In genomic region chr19:17389957-17390664, GRCh38 we compare ENCODE assay signal across 9 cellular contexts. TPM values are rescaled to one million over a fixed set of nuclear protein-coding genes. Genes with fewer than 3 reads are reported as not detected.
DNase-seq lines count a peak whose midpoint lies in the region; ATAC-seq, FAIRE-seq and TF ChIP-seq lines count a peak whose summit lies in the region.
"Had no signal": no experiment of that assay in that cellular context is flagged by ENCODE, and none has a peak within 500 bp of the region (broad histone marks: within the 10 kb centered on the region; RNA-seq: fewer than 3 reads in every experiment).

No MANE protein-coding gene starts in this region.

- no peak overlapping the region for H4K5ac ChIP-seq in H1 (ENCODE audit: insufficient read length, low read depth, low read length)

- H3K4ac ChIP-seq in H1 (replicated peaks; ENCODE audit: insufficient read length, low read depth, low read length): no peak overlapping the region
- no peak overlapping the region for H3K4ac ChIP-seq in neuronal stem cell (ENCODE audit: low read length)

- FAIRE-seq in H1 (lab: Jason Lieb, UNC) (no peak), RCC 7860 (lab: Jason Lieb, UNC) (no peak)

- peak overlapping the region; percentile 16 for H4K8ac ChIP-seq in H1 (ENCODE audit: extremely low read depth, insufficient read depth, low read length)
- no peak overlapping the region for H4K8ac ChIP-seq in neuronal stem cell (ENCODE audit: low read depth, low read length)

- H3K79me2 ChIP-seq in DOHH2 (ENCODE audit: control insufficient read depth, low read length) (no peaks in the 10 kb centered on the region), H1 (ENCODE audit: control insufficient read depth in 1 of 2, insufficient read depth in 2 of 2, low read length in 2 of 2) (no peaks in the 10 kb centered on the region)

- no peak for TF ChIP-seq POLR2A in H1 (IDR thresholded peaks at IDR 0.05; ENCODE audit: control extremely low read depth in 1 of 2, low read depth in 2 of 2, low read length in 2 of 2)

- in situ Hi-C loops in KBM-7 (cut with MboI; ENCODE audit: low pct_unique_long_range_greater_than_20kb, low sequenced_read_pairs): no loop called here

- no peaks in the 10 kb centered on the region for H3K9me3 ChIP-seq in DOHH2 (ENCODE audit: control insufficient read depth, insufficient read depth, low read length)
- no peaks in the 10 kb centered on the region for H3K9me3 ChIP-seq in H1 (ENCODE audit: insufficient read depth in 2 of 2, low read depth in 1 of 2, low read length in 1 of 2)
- H3K9me3 ChIP-seq in neuronal stem cell (replicated peaks in 1 of 2; ENCODE audit: control insufficient read depth in 2 of 2, insufficient read depth in 1 of 2, low read depth in 1 of 2, low read length in 2 of 2): peaks cover 0 to 5% of the 10 kb centered on the region in 2 donors

- H3K4me3 ChIP-seq in DOHH2 (ENCODE audit: low read length) (peak overlapping the region; percentile 53), H1 (ENCODE audit: extremely low read depth in 1 of 4, insufficient read depth in 2 of 4, low read depth in 3 of 4, low read length in 4 of 4) (peak overlapping the region; percentile 58 to 75 (median 72)), neuronal stem cell (ENCODE audit: low read length in 2 of 2) (peak overlapping the region; percentile 47 to 75)

- ATAC-seq in HG03095 (IDR thresholded peaks at IDR 0.05; ENCODE audit: unreplicated experiment): no peak

- H4K91ac ChIP-seq in H1 (replicated peaks; ENCODE audit: insufficient read length, low read length): no peak overlapping the region
- no peak overlapping the region for H4K91ac ChIP-seq in neuronal stem cell (ENCODE audit: low read depth, low read length, poor library complexity)

- H3K79me1 ChIP-seq in H1 (ENCODE audit: low read depth, low read length) (no peaks in the 10 kb centered on the region), neuronal stem cell (ENCODE audit: low read depth, low read length) (peaks cover 1% of the 10 kb centered on the region)

- TF ChIP-seq RAD21 in H1 (IDR thresholded peaks at IDR 0.05 in 1 of 2, conservative IDR thresholded peaks at IDR 0.05 in 1 of 2; ENCODE audit: low read depth in 2 of 2, low read length in 2 of 2): no peak

- no peak overlapping the region for H2BK15ac ChIP-seq in H1 (ENCODE audit: low read length)
- H2BK15ac ChIP-seq in neuronal stem cell (ENCODE audit: low read length): no peak overlapping the region

- CTCF ChIA-PET in RWPE1 (lab: Yijun Ruan, JAX): interaction anchor here (0.6 to 2.0 kb wide), 7 partner anchors 32 to 217 kb away, joined by 3 to 7 read pairs (median 3); no protein-coding TSS in a partner anchor
- CTCF ChIA-PET in H1 (lab: Charles Lee; ENCODE audit: partially characterized antibody): interaction anchor here (0.7 to 13.5 kb wide), 26 partner anchors 10 to 216 kb away, joined by 3 to 153 read pairs (median 4); partner anchors contain the start of gene MVB12A

- peak overlapping the region; percentile 66 for H3K4me2 ChIP-seq in DOHH2 (ENCODE audit: low read length)
- H3K4me2 ChIP-seq in H1 (ENCODE audit: insufficient read depth in 1 of 2, low read depth in 2 of 2, low read length in 2 of 2): peak overlapping the region; percentile 92 to 98
- H3K4me2 ChIP-seq in neuronal stem cell (ENCODE audit: insufficient read depth, low read length, poor library complexity, severe bottlenecking): peak overlapping the region; percentile 85

- no peak overlapping the region for H3K56ac ChIP-seq in H1 (replicated peaks; ENCODE audit: insufficient read length, low read depth, low read length)

- H3K9ac ChIP-seq in H1 (replicated peaks in 1 of 4; ENCODE audit: extremely low read depth in 1 of 4, low read depth in 3 of 4, low read length in 3 of 4) (no peak overlapping the region), neuronal stem cell (ENCODE audit: low read depth, low read length, poor library complexity) (peak overlapping the region; percentile 71)

- DNase-seq in RWPE1 (ENCODE audit: low spot score) (no peak), H1 (ENCODE audit: low read depth in 1 of 2, low spot score in 2 of 2) (no peak), neuronal stem cell (ENCODE audit: low spot score) (no peak), DMS53 treated with DMSO at 0.1 percent for 48 hours (lab: John Stamatoyannopoulos, UW; ENCODE audit: unreplicated experiment) (no peak), KBM-7 (no peak), RCC 7860 (ENCODE audit: low spot score) (no peak)

- no peak overlapping the region; the same call in 1 of the 2 replicates for H2BK5ac ChIP-seq in H1 (ENCODE audit: low read depth, low read length)
- peak overlapping the region; percentile 42 for H2BK5ac ChIP-seq in neuronal stem cell (ENCODE audit: low read length)

- H3K27me3 ChIP-seq in DOHH2 (ENCODE audit: control insufficient read depth, low read length) (0 out of 2 replicates have a peak, but pooled peaks cover 2% of the 10 kb centered on the region), H1 (replicated peaks in 1 of 4; ENCODE audit: control insufficient read depth in 3 of 4, extremely low read depth in 1 of 4, insufficient read depth in 3 of 4, low read length in 3 of 4) (peaks cover 0 to 5% (median 0%) of the 10 kb centered on the region in 4 experiments; a peak in 2 of 7 replicates), neuronal stem cell (ENCODE audit: control insufficient read depth in 3 of 3, insufficient read depth in 3 of 3, low read depth in 1 of 3, low read length in 3 of 3) (peaks cover 0 to 8% (median 5%) of the 10 kb centered on the region in 3 experiments)

- peaks cover under 1% of the 10 kb centered on the region for H3K36me3 ChIP-seq in DOHH2 (ENCODE audit: control insufficient read depth, low read length)
- H3K36me3 ChIP-seq in H1 (ENCODE audit: control insufficient read depth in 2 of 4, insufficient read depth in 4 of 4, low read length in 3 of 4): no peaks in the 10 kb centered on the region
- no peaks in the 10 kb centered on the region for H3K36me3 ChIP-seq in neuronal stem cell (replicated peaks in 1 of 2; ENCODE audit: control insufficient read depth in 2 of 2, insufficient read depth in 2 of 2, low read length in 2 of 2)

- TF ChIP-seq CTCF in DOHH2 (IDR thresholded peaks at IDR 0.05; ENCODE audit: low read depth, low read length, poor library complexity, severe bottlenecking): no peak
- no peak for TF ChIP-seq CTCF in RWPE1 (conservative IDR thresholded peaks at IDR 0.05; ENCODE audit: low read depth)
- TF ChIP-seq CTCF in H1 (IDR thresholded peaks at IDR 0.05; ENCODE audit: control extremely low read depth in 1 of 3, insufficient read depth in 1 of 3, low read depth in 1 of 3, low read length in 3 of 3): peak in 2 of 3 experiments; percentile 34 to 46; a peak in 2 of 4 replicates

- H3K9me2 ChIP-seq in DOHH2 (replicated peaks; ENCODE audit: control insufficient read depth, low read length): no peaks in the 10 kb centered on the region

- peak overlapping the region; percentile 47 for H2BK120ac ChIP-seq in H1 (replicated peaks; ENCODE audit: low read depth, low read length)
- H2BK120ac ChIP-seq in neuronal stem cell (ENCODE audit: low read depth, low read length): no peak overlapping the region

- H2AK5ac ChIP-seq in H1 (ENCODE audit: low read depth, low read length) (no peak overlapping the region), neuronal stem cell (ENCODE audit: low read depth, low read length) (peak overlapping the region; percentile 64)

- no peak for TF ChIP-seq EP300 in H1 (IDR thresholded peaks at IDR 0.05; ENCODE audit: borderline replicate concordance in 1 of 2, low read depth in 2 of 2, low read length in 2 of 2)

- H3K18ac ChIP-seq in H1 (ENCODE audit: extremely low read depth, low read length) (peak overlapping the region; percentile 51; the same call in 1 of the 2 replicates), neuronal stem cell (ENCODE audit: low read length) (peak overlapping the region; percentile 78)

- H2BK12ac ChIP-seq in H1 (ENCODE audit: low read depth, low read length) (no peak overlapping the region; the same call in 1 of the 2 replicates), neuronal stem cell (ENCODE audit: low read length) (no peak overlapping the region)

- POLR2A ChIA-PET in RWPE1 (lab: Yijun Ruan, JAX; ENCODE audit: low non-redundant PET) (interaction anchor here (0.6 kb wide), 1 partner anchor 37 kb away, joined by 4 read pairs; no protein-coding TSS in a partner anchor), H1 (lab: Charles Lee; ENCODE audit: partially characterized antibody) (interaction anchor here (0.7 to 2.2 kb wide), 4 partner anchors 35 to 142 kb away, joined by 3 to 8 read pairs (median 4); no protein-coding TSS in a partner anchor)

- H4K20me1 ChIP-seq in DOHH2 (ENCODE audit: control insufficient read depth, insufficient read depth, low read depth, low read length): no peaks in the 10 kb centered on the region
- no peaks in the 10 kb centered on the region for H4K20me1 ChIP-seq in H1 (replicated peaks in 1 of 2; ENCODE audit: control insufficient read depth in 1 of 2, insufficient read depth in 2 of 2, low read length in 2 of 2)

- H3K4me1 ChIP-seq in DOHH2 (ENCODE audit: control insufficient read depth, low read length) (peaks cover 21% of the 10 kb centered on the region), H1 (replicated peaks in 1 of 4; ENCODE audit: control insufficient read depth in 3 of 4, insufficient read depth in 4 of 4, low read length in 3 of 4) (peaks cover 0 to 9% (median 4%) of the 10 kb centered on the region in 4 experiments; a peak in 5 of 7 replicates), neuronal stem cell (ENCODE audit: control insufficient read depth in 2 of 2, insufficient read depth in 1 of 2, low read depth in 1 of 2, low read length in 2 of 2) (peaks cover 3 to 4% of the 10 kb centered on the region in 2 donors)

- no peak overlapping the region for H3K23ac ChIP-seq in H1 (ENCODE audit: insufficient read length)
- peak overlapping the region; percentile 5 for H3K23ac ChIP-seq in neuronal stem cell (ENCODE audit: low read depth, low read length, poor library complexity)

- H3K27ac ChIP-seq in DOHH2 (ENCODE audit: low read depth, low read length) (no peak overlapping the region), RWPE1 (peak overlapping the region; percentile 30; the same call in 1 of the 2 replicates), H1 (ENCODE audit: low read depth, low read length) (no peak overlapping the region), neuronal stem cell (replicated peaks; ENCODE audit: low read length) (peak overlapping the region; percentile 66)

- no peak overlapping the region for H3K14ac ChIP-seq in H1 (ENCODE audit: insufficient read length)
- no peak overlapping the region for H3K14ac ChIP-seq in neuronal stem cell (ENCODE audit: low read length)

- peaks cover 11% of the 10 kb centered on the region for H3K23me2 ChIP-seq in H1 (ENCODE audit: low read depth, low read length)

- WGBS in H1 (ENCODE audit: extremely low coverage in 1 of 2, insufficient coverage in 1 of 2, insufficient read length in 1 of 2, insufficient replicate concordance in 2 of 2, low coverage in 1 of 2, low lambda C conversion rate in 2 of 2, missing lambda C conversion rate in 1 of 2), 2 experiments: 8% methylated on average over 37 of the region's 37 CpGs; no CpG with 5 or more reads in 1 of the 2 experiments
- WGBS in neuronal stem cell (ENCODE audit: extremely low coverage in 2 of 2, insufficient read length in 2 of 2, insufficient replicate concordance in 1 of 2), 2 donors: no CpG with 5 or more reads among the region's 37 CpGs

- H3F3A ChIP-seq in DOHH2 (ENCODE audit: control insufficient read depth, insufficient read depth): peaks cover 8% of the 10 kb centered on the region

- H2BK20ac ChIP-seq in H1 (ENCODE audit: low read length): no peak overlapping the region

- H2AFZ ChIP-seq in H1 (ENCODE audit: low read length): peak overlapping the region; percentile 63; the same call in 1 of the 2 replicates
- H2AFZ ChIP-seq in neuronal stem cell (ENCODE audit: low read length): peak overlapping the region; percentile 92

RNA-seq across cellular contexts. Expression of gene CCDC194, which starts 3.9 kb away (rescaled TPM):
- not detected in 2 replicates for total RNA-seq in H1 (2021; fragmentation: NEBNext Ultra II Directional; extraction: Animal tissue kit (Norgen Biotek cat#: 25700))
- polyA plus RNA-seq in H1 (2011; rRNA removed): 0.33 and 0.74 TPM in 2 replicates
- 0.54 TPM for polyA plus RNA-seq in H1 (2011; cell fraction: cytosol; rRNA removed)
- 1.4 TPM for polyA plus RNA-seq in H1 (2011; cell fraction: nucleus; rRNA removed)
- 0.20 to 0.72 TPM (median 0.42 TPM) in 3 of 4 replicates, not detected in the other for polyA plus RNA-seq in H1 (2012, experiment 1 of 2)
- polyA plus RNA-seq in H1 (2012, experiment 2 of 2): not detected
- 0.18 TPM for polyA plus RNA-seq in H1 (2013, experiment 1 of 2)
- 0.17 TPM for polyA plus RNA-seq in H1 (2013, experiment 2 of 2)
- polyA minus RNA-seq in H1 (2011; rRNA and poly(A)+ RNA removed): 0.22 and 0.54 TPM in 2 replicates
- polyA minus RNA-seq in H1 (2011; cell fraction: cytosol; rRNA and poly(A)+ RNA removed): not detected
- 1.4 TPM for polyA minus RNA-seq in H1 (2011; cell fraction: nucleus; rRNA and poly(A)+ RNA removed)
- polyA plus RNA-seq in neuronal stem cell (2013, experiment 1 of 2): 0.82 TPM
- polyA plus RNA-seq in neuronal stem cell (2013, experiment 2 of 2): 0.76 TPM
- total RNA-seq: dermis microvascular lymphatic vessel endothelial cell had no signal

RNA-seq across cellular contexts. Expression of gene PLVAP, which starts 13.0 kb away (rescaled TPM):
- total RNA-seq in H1 (2021; fragmentation: NEBNext Ultra II Directional; extraction: Animal tissue kit (Norgen Biotek cat#: 25700)): 0.27 TPM in 1 of 2 replicates, not detected in the other
- 0.32 and 0.35 TPM in 2 replicates for polyA plus RNA-seq in H1 (2011; rRNA removed)
- 0.10 TPM for polyA plus RNA-seq in H1 (2011; cell fraction: cytosol; rRNA removed)
- polyA plus RNA-seq in H1 (2011; cell fraction: nucleus; rRNA removed): 0.53 TPM
- polyA plus RNA-seq in H1 (2012, experiment 1 of 2): 0.12 to 1.2 TPM (median 0.67 TPM) in 4 replicates
- polyA plus RNA-seq in H1 (2012, experiment 2 of 2): 0.41 TPM
- polyA plus RNA-seq in H1 (2013, experiment 1 of 2): 0.08 TPM
- 0.06 TPM for polyA plus RNA-seq in H1 (2013, experiment 2 of 2)
- not detected in 2 replicates for polyA minus RNA-seq in H1 (2011; rRNA and poly(A)+ RNA removed)
- polyA minus RNA-seq in H1 (2011; cell fraction: cytosol; rRNA and poly(A)+ RNA removed): not detected
- polyA minus RNA-seq in H1 (2011; cell fraction: nucleus; rRNA and poly(A)+ RNA removed): not detected
- 0.21 TPM for polyA plus RNA-seq in neuronal stem cell (2013, experiment 1 of 2)
- 0.35 TPM for polyA plus RNA-seq in neuronal stem cell (2013, experiment 2 of 2)

RNA-seq across cellular contexts. Expression of gene BST2, which starts 15.3 kb away (rescaled TPM):
- 16.8 and 18.1 TPM in 2 replicates for total RNA-seq in H1 (2021; fragmentation: NEBNext Ultra II Directional; extraction: Animal tissue kit (Norgen Biotek cat#: 25700))
- 72.8 and 117 TPM in 2 replicates for polyA plus RNA-seq in H1 (2011; rRNA removed)
- polyA plus RNA-seq in H1 (2011; cell fraction: cytosol; rRNA removed): 114 TPM
- polyA plus RNA-seq in H1 (2011; cell fraction: nucleus; rRNA removed): 72.3 TPM
- 50.2 to 77.7 TPM (median 65.9 TPM) in 4 replicates for polyA plus RNA-seq in H1 (2012, experiment 1 of 2)
- 123 TPM for polyA plus RNA-seq in H1 (2012, experiment 2 of 2)
- polyA plus RNA-seq in H1 (2013, experiment 1 of 2): 23.1 TPM
- polyA plus RNA-seq in H1 (2013, experiment 2 of 2): 28.3 TPM
- 29.3 and 39.6 TPM in 2 replicates for polyA minus RNA-seq in H1 (2011; rRNA and poly(A)+ RNA removed)
- polyA minus RNA-seq in H1 (2011; cell fraction: cytosol; rRNA and poly(A)+ RNA removed): 22.9 TPM
- polyA minus RNA-seq in H1 (2011; cell fraction: nucleus; rRNA and poly(A)+ RNA removed): 25.5 TPM
- 32.5 TPM for polyA plus RNA-seq in neuronal stem cell (2013, experiment 1 of 2)
- polyA plus RNA-seq in neuronal stem cell (2013, experiment 2 of 2): 30.5 TPM

RNA-seq across cellular contexts. Expression of gene MVB12A, which starts 29.7 kb away (rescaled TPM):
- total RNA-seq in H1 (2021; fragmentation: NEBNext Ultra II Directional; extraction: Animal tissue kit (Norgen Biotek cat#: 25700)): 36.8 and 37.9 TPM in 2 replicates
- 76.6 and 97.7 TPM in 2 replicates for polyA plus RNA-seq in H1 (2011; rRNA removed)
- polyA plus RNA-seq in H1 (2011; cell fraction: cytosol; rRNA removed): 57.3 TPM
- 68.4 TPM for polyA plus RNA-seq in H1 (2011; cell fraction: nucleus; rRNA removed)
- 22.6 to 49.8 TPM (median 44.7 TPM) in 4 replicates for polyA plus RNA-seq in H1 (2012, experiment 1 of 2)
- polyA plus RNA-seq in H1 (2012, experiment 2 of 2): 58.2 TPM
- 32.8 TPM for polyA plus RNA-seq in H1 (2013, experiment 1 of 2)
- 35.2 TPM for polyA plus RNA-seq in H1 (2013, experiment 2 of 2)
- polyA minus RNA-seq in H1 (2011; rRNA and poly(A)+ RNA removed): 13.8 and 15.3 TPM in 2 replicates
- 16.6 TPM for polyA minus RNA-seq in H1 (2011; cell fraction: cytosol; rRNA and poly(A)+ RNA removed)
- polyA minus RNA-seq in H1 (2011; cell fraction: nucleus; rRNA and poly(A)+ RNA removed): 21.0 TPM
- polyA plus RNA-seq in neuronal stem cell (2013, experiment 1 of 2): 42.9 TPM
- polyA plus RNA-seq in neuronal stem cell (2013, experiment 2 of 2): 42.4 TPM

RNA-seq across cellular contexts. Expression of gene GTPBP3, which starts 52.8 kb away (rescaled TPM):
- 52.7 and 56.0 TPM in 2 replicates for total RNA-seq in H1 (2021; fragmentation: NEBNext Ultra II Directional; extraction: Animal tissue kit (Norgen Biotek cat#: 25700))
- polyA plus RNA-seq in H1 (2011; rRNA removed): 30.4 and 50.7 TPM in 2 replicates
- 37.3 TPM for polyA plus RNA-seq in H1 (2011; cell fraction: cytosol; rRNA removed)
- polyA plus RNA-seq in H1 (2011; cell fraction: nucleus; rRNA removed): 94.2 TPM
- 41.3 to 58.3 TPM (median 52.0 TPM) in 4 replicates for polyA plus RNA-seq in H1 (2012, experiment 1 of 2)
- 35.5 TPM for polyA plus RNA-seq in H1 (2012, experiment 2 of 2)
- polyA plus RNA-seq in H1 (2013, experiment 1 of 2): 25.7 TPM
- polyA plus RNA-seq in H1 (2013, experiment 2 of 2): 24.6 TPM
- 11.5 and 15.3 TPM in 2 replicates for polyA minus RNA-seq in H1 (2011; rRNA and poly(A)+ RNA removed)
- polyA minus RNA-seq in H1 (2011; cell fraction: cytosol; rRNA and poly(A)+ RNA removed): 29.7 TPM
- polyA minus RNA-seq in H1 (2011; cell fraction: nucleus; rRNA and poly(A)+ RNA removed): 59.7 TPM
- 27.4 TPM for polyA plus RNA-seq in neuronal stem cell (2013, experiment 1 of 2)
- 27.5 TPM for polyA plus RNA-seq in neuronal stem cell (2013, experiment 2 of 2)

Comparison
In these comparisons a context has a peak if more than half of its experiments do, and no peak if none do; other contexts are left out.
1. H3K27ac ChIP-seq: peak in RWPE1 (single experiment) and neuronal stem cell (single experiment); none in DOHH2 (single experiment) and H1 (single experiment).
2. CTCF ChIP-seq: peak in H1 (2 of 3); none in DOHH2 (single experiment) and RWPE1 (single experiment).
3. Peak in every context shown above with its lines, with median percentiles within 50 percentile points of each other: H3K4me2 ChIP-seq and H3K4me3 ChIP-seq.